ENCODE assay signal across 8 cellular contexts in genomic region chr13:36883392-36883791, GRCh38. TPM values are rescaled to one million over a fixed set of nuclear protein-coding genes. Genes with fewer than 3 reads are reported as not detected.
A peak's percentile ranks its signal among the peaks of the same experiment; 100 is the strongest.
DNase-seq lines count a peak whose midpoint lies in the region; ATAC-seq and TF ChIP-seq lines count a peak whose summit lies in the region.
"Not testable (repeated sequence)": the region's sequence is repeated elsewhere in the genome, so short reads cannot be mapped to it uniquely, and the experiment has no call there.
"Had no signal": no experiment of that assay in that cellular context is flagged by ENCODE, and none has a peak within 500 bp of the region (broad histone marks: within the 10 kb centered on the region; RNA-seq: fewer than 3 reads in every experiment).

No MANE protein-coding gene starts in this region.

- not testable (repeated sequence) for H3K79me2 ChIP-seq in neural progenitor cell (ENCODE audit: low read depth)

- WGBS in endodermal cell (ENCODE audit: insufficient coverage in 1 of 2, insufficient read length in 1 of 2), 2 experiments: 90 to 93% methylated on average over 3 to 5 of the region's 5 CpGs

- TF ChIP-seq CTCF in endodermal cell (conservative IDR thresholded peaks at IDR 0.05); neural progenitor cell (IDR thresholded peaks at IDR 0.05); gastrocnemius medialis (IDR thresholded peaks at IDR 0.05 in 4 of 5, conservative IDR thresholded peaks at IDR 0.05 in 1 of 5): not testable (repeated sequence)

- H3F3A ChIP-seq in neural progenitor cell (ENCODE audit: low read depth): not testable (repeated sequence)

- in situ Hi-C loops in gastrocnemius medialis (cut with MboI; ENCODE audit: low sequenced_read_pairs in 4 of 4): not testable (repeated sequence)

- H3K4me3 Mint-ChIP-seq in endodermal cell, neural progenitor cell: not testable (repeated sequence)

- peak overlapping the region; percentile 7 for H3K4me2 ChIP-seq in neural progenitor cell

- peaks cover 13% of the 10 kb centered on the region for H3K36me3 Mint-ChIP-seq in endodermal cell (ENCODE audit: low read depth)
- not testable (repeated sequence) for H3K36me3 Mint-ChIP-seq in neural progenitor cell

- not testable (repeated sequence) for H3K9me3 ChIP-seq in MG63; SJCRH30 (replicated peaks); endodermal cell (ENCODE audit: control insufficient read depth, low read length); neural progenitor cell (ENCODE audit: low read depth); gastrocnemius medialis

- DNase-seq in ELF-1 (ENCODE audit: low read depth, low spot score): peak; percentile 21
- peak; percentile 78 for DNase-seq in MG63
- peak; percentile 72 to 74 for DNase-seq in SJCRH30
- not testable (repeated sequence) for DNase-seq in endodermal cell
- DNase-seq in left kidney (ENCODE audit: low read depth, low spot score): peak; percentile 77
- DNase-seq in neural progenitor cell (ENCODE audit: low spot score): peak; percentile 9
- DNase-seq in gastrocnemius medialis: peak in 1 of 2 donors; percentile 72

- H2AFZ ChIP-seq in neural progenitor cell (replicated peaks): not testable (repeated sequence)

- intact Hi-C loops in gastrocnemius medialis (cut with DNase I; ENCODE audit: low total_unique reads): loop anchor here (2.0 kb wide), 1 partner anchor 35 kb away; no protein-coding TSS in a partner anchor

- not testable (repeated sequence) for H3K27me3 Mint-ChIP-seq in endodermal cell (ENCODE audit: insufficient read depth); neural progenitor cell (ENCODE audit: insufficient read depth, low read depth)

- not testable (repeated sequence) for H4K20me1 ChIP-seq in neural progenitor cell (ENCODE audit: low read depth)

- H3K27ac Mint-ChIP-seq in endodermal cell: peak overlapping the region; percentile 21
- H3K27ac Mint-ChIP-seq in neural progenitor cell: not testable (repeated sequence)

- H3K9me3 Mint-ChIP-seq in endodermal cell, neural progenitor cell: not testable (repeated sequence)

- peak; percentile 80 to 96 for ATAC-seq in gastrocnemius medialis

- peaks cover 21% of the 10 kb centered on the region for H3K4me1 ChIP-seq in SJCRH30
- H3K4me1 ChIP-seq in endodermal cell (ENCODE audit: control insufficient read depth, insufficient read depth, low read length): peaks cover 21% of the 10 kb centered on the region
- peaks cover 16% of the 10 kb centered on the region for H3K4me1 ChIP-seq in neural progenitor cell
- peaks cover 5 to 16% of the 10 kb centered on the region in 2 donors for H3K4me1 ChIP-seq in gastrocnemius medialis

- H3K36me3 ChIP-seq in MG63; SJCRH30; endodermal cell (ENCODE audit: control insufficient read depth, insufficient read depth, low read length); neural progenitor cell; gastrocnemius medialis: not testable (repeated sequence)

- H3K27me3 ChIP-seq in MG63; SJCRH30; endodermal cell (ENCODE audit: control insufficient read depth, insufficient read depth, low read length, poor library complexity, severe bottlenecking); neural progenitor cell; gastrocnemius medialis: not testable (repeated sequence)

- peaks cover 47% of the 10 kb centered on the region for H3K4me1 Mint-ChIP-seq in endodermal cell
- peaks cover 19% of the 10 kb centered on the region for H3K4me1 Mint-ChIP-seq in neural progenitor cell

- H3K4me3 ChIP-seq in MG63; SJCRH30; endodermal cell (ENCODE audit: low read length); neural progenitor cell; gastrocnemius medialis: not testable (repeated sequence)

- not testable (repeated sequence) for TF ChIP-seq POLR2A in gastrocnemius medialis (IDR thresholded peaks at IDR 0.05)

- not testable (repeated sequence) for H3K9ac ChIP-seq in endodermal cell (ENCODE audit: extremely low read depth, low read length, poor library complexity, severe bottlenecking); neural progenitor cell

- peak overlapping the region; percentile 29; the same call in 1 of the 2 replicates for H3K27ac ChIP-seq in SJCRH30
- not testable (repeated sequence) for H3K27ac ChIP-seq in endodermal cell (ENCODE audit: low read depth, low read length); neural progenitor cell
- peak overlapping the region in 2 of 4 donors; percentile 34 to 59 for H3K27ac ChIP-seq in gastrocnemius medialis

RNA-seq across cellular contexts. Expression of gene SMAD9, which starts 36.6 kb away (rescaled TPM):
- total RNA-seq in MG63 (2014; rRNA removed; shearing (Covaris generic); ENCODE audit: low replicate concordance): 7.0 and 7.6 TPM in 2 replicates
- total RNA-seq in SJCRH30 (2014; rRNA removed; shearing (Covaris generic)): 14.4 and 17.8 TPM in 2 replicates
- 10 to 100 TPM in 1 of 2 donors, 1 to 10 TPM in 1; 9.0 to 13.3 TPM for total RNA-seq in endodermal cell
- 7.4 TPM for polyA plus RNA-seq in endodermal cell (2013, experiment 1 of 2)
- polyA plus RNA-seq in endodermal cell (2013, experiment 2 of 2): 8.0 TPM
- 1.2 and 1.6 TPM in 2 replicates for total RNA-seq in neural progenitor cell (ENCODE audit: low replicate concordance)
- total RNA-seq in gastrocnemius medialis: 10 to 100 TPM in 1 of 4 donors, 1 to 10 TPM in 3; 2.2 to 14.9 (median 6.5) TPM
- total RNA-seq: CD8-positive, alpha-beta T cell had no signal
